7 cellular contexts compared by ENCODE assay signal in the genomic region with DNA sequence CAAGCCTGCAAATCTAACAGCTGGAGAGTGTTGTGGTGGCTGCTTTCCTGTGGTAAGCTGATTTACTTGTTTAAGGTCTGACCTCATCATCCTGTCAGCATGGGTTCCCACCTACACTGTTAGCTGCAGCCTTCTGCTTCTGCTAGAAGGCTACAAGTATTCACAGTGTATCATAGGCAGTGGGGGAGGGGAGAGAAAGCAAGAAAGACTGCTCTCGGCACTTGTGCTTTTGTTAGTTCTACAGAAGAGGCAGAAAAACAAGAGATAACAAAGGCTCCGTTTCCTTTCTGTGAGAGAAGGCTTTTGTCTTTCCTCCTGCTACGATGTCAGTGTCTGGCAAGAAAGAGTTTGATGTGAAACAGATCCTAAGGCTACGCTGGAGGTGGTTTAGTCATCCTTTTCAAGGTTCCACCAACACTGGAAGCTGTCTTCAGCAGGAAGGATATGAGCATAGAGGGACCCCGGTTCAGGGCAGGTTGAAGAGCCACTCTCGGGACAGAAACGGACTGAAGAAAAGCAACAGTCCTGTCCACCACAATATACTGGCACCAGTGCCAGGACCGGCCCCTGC. TPM values are rescaled to one million over a fixed set of nuclear protein-coding genes. Genes with fewer than 3 reads are reported as not detected.
A peak's percentile ranks its signal among the peaks of the same experiment; 100 is the strongest.
DNase-seq lines count a peak whose midpoint lies in the region; TF ChIP-seq lines count a peak whose summit lies in the region.

A gene with protein sequence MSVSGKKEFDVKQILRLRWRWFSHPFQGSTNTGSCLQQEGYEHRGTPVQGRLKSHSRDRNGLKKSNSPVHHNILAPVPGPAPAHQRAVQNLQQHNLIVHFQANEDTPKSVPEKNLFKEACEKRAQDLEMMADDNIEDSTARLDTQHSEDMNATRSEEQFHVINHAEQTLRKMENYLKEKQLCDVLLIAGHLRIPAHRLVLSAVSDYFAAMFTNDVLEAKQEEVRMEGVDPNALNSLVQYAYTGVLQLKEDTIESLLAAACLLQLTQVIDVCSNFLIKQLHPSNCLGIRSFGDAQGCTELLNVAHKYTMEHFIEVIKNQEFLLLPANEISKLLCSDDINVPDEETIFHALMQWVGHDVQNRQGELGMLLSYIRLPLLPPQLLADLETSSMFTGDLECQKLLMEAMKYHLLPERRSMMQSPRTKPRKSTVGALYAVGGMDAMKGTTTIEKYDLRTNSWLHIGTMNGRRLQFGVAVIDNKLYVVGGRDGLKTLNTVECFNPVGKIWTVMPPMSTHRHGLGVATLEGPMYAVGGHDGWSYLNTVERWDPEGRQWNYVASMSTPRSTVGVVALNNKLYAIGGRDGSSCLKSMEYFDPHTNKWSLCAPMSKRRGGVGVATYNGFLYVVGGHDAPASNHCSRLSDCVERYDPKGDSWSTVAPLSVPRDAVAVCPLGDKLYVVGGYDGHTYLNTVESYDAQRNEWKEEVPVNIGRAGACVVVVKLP (plus strand): TSS at position 232 of the 571 bp plus-strand sequence. CDS start 92 bp downstream, at position 324.

- no peaks in the 10 kb centered on the region for H3K9me3 Mint-ChIP-seq in activated T-helper 2 cell treated with anti-CD3 and anti-CD28 coated beads, Interferon-gamma antibody, Interleukin-2, Interleukin-4, amounts not matched to agents 10 μg/mL and 5 μg/mL and 100 μg/mL, durations not matched to agents 14 hours and 24 hours and 36 hours

- intact Hi-C loops in ascending aorta (cut with DNase I): loop anchor here (2.0 kb wide), 1 partner anchor 81 kb away; no protein-coding TSS in a partner anchor
- intact Hi-C loops in activated T-helper 2 cell treated with anti-CD3 and anti-CD28 coated beads, Interferon-gamma antibody, Interleukin-2, Interleukin-4, amounts not matched to agents 10 μg/mL and 5 μg/mL and 100 μg/mL, durations not matched to agents 14 hours and 24 hours and 36 hours (cut with micrococcal nuclease): no loop called here

- H3K4me1 ChIP-seq in ascending aorta: no peaks in the 10 kb centered on the region

- peak within 1 kb of the TSS; percentile 40 to 58 for H3K4me3 ChIP-seq in ascending aorta

- H3K27me3 Mint-ChIP-seq in activated T-helper 2 cell treated with anti-CD3 and anti-CD28 coated beads, Interferon-gamma antibody, Interleukin-2, Interleukin-4, amounts not matched to agents 10 μg/mL and 5 μg/mL and 100 μg/mL, durations not matched to agents 14 hours and 24 hours and 36 hours (ENCODE audit: low read depth): no peaks in the 10 kb centered on the region

- TF ChIP-seq CTCF in ascending aorta (IDR thresholded peaks at IDR 0.05): no peak

- no peaks in the 10 kb centered on the region for H3K4me1 Mint-ChIP-seq in activated T-helper 2 cell treated with anti-CD3 and anti-CD28 coated beads, Interferon-gamma antibody, Interleukin-2, Interleukin-4, amounts not matched to agents 10 μg/mL and 5 μg/mL and 100 μg/mL, durations not matched to agents 14 hours and 24 hours and 36 hours (ENCODE audit: low read depth)

- no peak within 1 kb of the TSS for H3K27ac Mint-ChIP-seq in activated T-helper 2 cell treated with anti-CD3 and anti-CD28 coated beads, Interferon-gamma antibody, Interleukin-2, Interleukin-4, amounts not matched to agents 10 μg/mL and 5 μg/mL and 100 μg/mL, durations not matched to agents 14 hours and 24 hours and 36 hours

- H3K27ac ChIP-seq in ascending aorta: peak within 1 kb of the TSS in 1 of 2 donors; percentile 16

- DNase-seq in NCI-H1417 treated with DMSO at 0.1 percent for 48 hours (lab: John Stamatoyannopoulos, UW): peak; percentile 1
- no peak for DNase-seq in ascending aorta (ENCODE audit: low spot score in 2 of 2)
- DNase-seq in iris pigment epithelial cell (ENCODE audit: low read depth): peak; percentile 91
- peak; percentile 81 for DNase-seq in superior temporal gyrus (ENCODE audit: extremely low spot score)
- DNase-seq in HuH-7.5 (ENCODE audit: low spot score): no peak
- no peak for DNase-seq in activated T-helper 2 cell treated with anti-CD3 and anti-CD28 coated beads, Interferon-gamma antibody, Interleukin-2, Interleukin-4, amounts not matched to agents 10 μg/mL and 5 μg/mL and 100 μg/mL, durations not matched to agents 14 hours and 24 hours and 36 hours (ENCODE audit: low spot score)
- no peak for DNase-seq in DMS153 (lab: John Stamatoyannopoulos, UW)

- no peak within 1 kb of the TSS for H3K4me3 Mint-ChIP-seq in activated T-helper 2 cell treated with anti-CD3 and anti-CD28 coated beads, Interferon-gamma antibody, Interleukin-2, Interleukin-4, amounts not matched to agents 10 μg/mL and 5 μg/mL and 100 μg/mL, durations not matched to agents 14 hours and 24 hours and 36 hours (ENCODE audit: low read depth)

- no peaks in the 10 kb centered on the region for H3K36me3 Mint-ChIP-seq in activated T-helper 2 cell treated with anti-CD3 and anti-CD28 coated beads, Interferon-gamma antibody, Interleukin-2, Interleukin-4, amounts not matched to agents 10 μg/mL and 5 μg/mL and 100 μg/mL, durations not matched to agents 14 hours and 24 hours and 36 hours (ENCODE audit: low read depth)

- no peaks in the 10 kb centered on the region for H3K27me3 ChIP-seq in ascending aorta

- no peaks in the 10 kb centered on the region for H3K36me3 ChIP-seq in ascending aorta

- no peaks in the 10 kb centered on the region for H3K9me3 ChIP-seq in ascending aorta

RNA-seq across cellular contexts. Expression of the gene that starts here (rescaled TPM):
- 0.21 TPM for total RNA-seq in ascending aorta
- not detected in 2 replicates for total RNA-seq in activated T-helper 2 cell treated with anti-CD3 and anti-CD28 coated beads, Interferon-gamma antibody, Interleukin-2, Interleukin-4, amounts not matched to agents 10 μg/mL and 5 μg/mL and 100 μg/mL, durations not matched to agents 14 hours and 24 hours and 36 hours

Comparison
In these comparisons a context has a peak if more than half of its experiments do, and no peak if none do; other contexts are left out.
1. DNase-seq: peak in NCI-H1417 treated with DMSO at 0.1 percent for 48 hours (single experiment), iris pigment epithelial cell (single experiment) and superior temporal gyrus (single experiment); none in ascending aorta (0 of 2), HuH-7.5 (single experiment), activated T-helper 2 cell treated with anti-CD3 and anti-CD28 coated beads, Interferon-gamma antibody, Interleukin-2, Interleukin-4, amounts not matched to agents 10 μg/mL and 5 μg/mL and 100 μg/mL, durations not matched to agents 14 hours and 24 hours and 36 hours (single experiment) and DMS153 (single experiment).